ENCODE assay signal across 25 cellular contexts in the genomic region with DNA sequence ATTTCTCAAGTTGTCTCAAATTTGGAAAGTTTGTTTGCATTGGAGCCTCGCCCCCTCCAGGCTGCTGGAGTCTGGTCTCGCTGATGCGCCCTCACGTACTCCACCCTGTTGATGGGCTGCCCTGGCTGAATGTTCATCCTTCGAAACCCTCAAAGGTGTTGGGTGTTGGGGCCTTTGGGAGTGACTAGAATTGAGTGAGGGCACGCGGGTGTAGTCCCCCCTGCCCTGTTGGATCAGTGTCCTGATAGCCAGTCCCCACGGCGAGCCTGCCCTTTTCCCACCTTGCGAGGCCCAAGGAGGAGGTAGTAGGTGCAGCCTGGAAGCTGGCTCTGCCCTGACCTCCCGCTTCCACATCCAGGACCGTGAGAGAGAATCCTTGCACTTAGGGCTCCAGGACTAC. TPM values are rescaled to one million over a fixed set of nuclear protein-coding genes. Genes with fewer than 3 reads are reported as not detected.
"Had no signal": no experiment of that assay in that cellular context is flagged by ENCODE, and none has a peak within 500 bp of the region (broad histone marks: within the 10 kb centered on the region; RNA-seq: fewer than 3 reads in every experiment).

No MANE protein-coding gene starts in this region.

- DNase-seq: activated CD4-positive, alpha-beta T cell treated with anti-CD3 and anti-CD28 coated beads, Interleukin-2, amount 10 ng/mL, durations not matched to agents 24 days and 14 days; activated CD4-positive, CD25-positive, alpha-beta regulatory T cell; activated CD8-positive, alpha-beta T cell treated with anti-CD3 and anti-CD28 coated beads, Interleukin-2, amount 10 ng/mL, durations not matched to agents 7 days and 5 days; amygdala; effector CD8-positive, alpha-beta T cell; foreskin melanocyte; immature natural killer cell; left colon; naive thymus-derived CD4-positive, alpha-beta T cell; retina; SHP77 treated with DMSO at 0.1 percent for 48 hours; stimulated activated CD4-positive, alpha-beta T cell treated with anti-CD3 and anti-CD28 coated beads, Interleukin-4, amount 100 ng/mL, for 4 hours; stimulated activated CD8-positive, alpha-beta memory T cell treated with anti-CD3 and anti-CD28 coated beads, Interleukin-4, amount 100 ng/mL, for 48 hours; stimulated activated naive CD4-positive, alpha-beta T cell treated with Interleukin-2 at 50 U/mL for 16 hours had no signal

- H3K27ac Mint-ChIP-seq: activated CD4-positive, alpha-beta T cell treated with anti-CD3 and anti-CD28 coated beads, Interleukin-2, amount 10 ng/mL, durations not matched to agents 24 days and 14 days; activated CD8-positive, alpha-beta T cell treated with anti-CD3 and anti-CD28 coated beads, Interleukin-2, amount 10 ng/mL, durations not matched to agents 7 days and 5 days; activated T-helper 2 cell treated with anti-CD3 and anti-CD28 coated beads, Interferon-gamma antibody, Interleukin-2, Interleukin-4, amounts not matched to agents 10 μg/mL and 5 μg/mL and 100 μg/mL, durations not matched to agents 14 hours and 24 hours and 36 hours; brain; T-helper 17 cell had no signal

- H3K27me3 Mint-ChIP-seq: activated CD4-positive, alpha-beta T cell treated with anti-CD3 and anti-CD28 coated beads, Interleukin-2, amount 10 ng/mL, durations not matched to agents 24 days and 14 days; brain; central memory CD8-positive, alpha-beta T cell; naive thymus-derived CD4-positive, alpha-beta T cell; T-helper 17 cell had no signal

- H3K27ac ChIP-seq: neutrophil, skin epidermis had no signal

- FAIRE-seq: TTC549 had no signal

- H3K9me3 Mint-ChIP-seq: activated CD4-positive, alpha-beta T cell treated with anti-CD3 and anti-CD28 coated beads, Interleukin-2, amount 10 ng/mL, durations not matched to agents 24 days and 14 days; activated naive CD4-positive, alpha-beta T cell treated with anti-CD3 and anti-CD28 coated beads, Interleukin-2, amount 50 U/mL, for 72 hours; activated T-helper 2 cell treated with anti-CD3 and anti-CD28 coated beads, Interferon-gamma antibody, Interleukin-2, Interleukin-4, amounts not matched to agents 10 μg/mL and 5 μg/mL and 100 μg/mL, durations not matched to agents 14 hours and 24 hours and 36 hours; central memory CD8-positive, alpha-beta T cell; immature natural killer cell had no signal

- H3K9me3 ChIP-seq: mucosa of descending colon, neutrophil had no signal

- H3K27me3 ChIP-seq: neutrophil had no signal

- H3K4me3 Mint-ChIP-seq: activated CD4-positive, alpha-beta T cell treated with anti-CD3 and anti-CD28 coated beads, Interleukin-2, amount 10 ng/mL, durations not matched to agents 24 days and 14 days; activated CD8-positive, alpha-beta T cell treated with anti-CD3 and anti-CD28 coated beads, Interleukin-2, amount 10 ng/mL, durations not matched to agents 7 days and 5 days; brain; central memory CD8-positive, alpha-beta T cell; immature natural killer cell; T-helper 17 cell had no signal

- H3K4me3 ChIP-seq: mucosa of descending colon, skin epidermis had no signal

- ATAC-seq: activated CD8-positive, alpha-beta T cell treated with anti-CD3 and anti-CD28 coated beads, Interleukin-2, amount 10 ng/mL, durations not matched to agents 7 days and 5 days; activated naive CD4-positive, alpha-beta T cell treated with anti-CD3 and anti-CD28 coated beads, Interleukin-2, amount 50 U/mL, for 72 hours; left colon; mucosa of descending colon; naive thymus-derived CD4-positive, alpha-beta T cell; T-helper 17 cell had no signal

RNA-seq across cellular contexts. Expression of gene ATP4B, which starts 58.6 kb away (rescaled TPM):
- total RNA-seq: activated CD4-positive, alpha-beta T cell treated with anti-CD3 and anti-CD28 coated beads, Interleukin-2, amount 10 ng/mL, durations not matched to agents 24 days and 14 days; activated CD8-positive, alpha-beta T cell treated with anti-CD3 and anti-CD28 coated beads, Interleukin-2, amount 10 ng/mL, durations not matched to agents 7 days and 5 days; activated naive CD4-positive, alpha-beta T cell treated with anti-CD3 and anti-CD28 coated beads, Interleukin-2, amount 50 U/mL, for 72 hours; activated T-helper 2 cell treated with anti-CD3 and anti-CD28 coated beads, Interferon-gamma antibody, Interleukin-2, Interleukin-4, amounts not matched to agents 10 μg/mL and 5 μg/mL and 100 μg/mL, durations not matched to agents 14 hours and 24 hours and 36 hours; fibroblast of lung; left colon; naive thymus-derived CD4-positive, alpha-beta T cell; T-helper 17 cell; ureter had no signal
- polyA plus RNA-seq: fibroblast of lung; immature natural killer cell; naive thymus-derived CD4-positive, alpha-beta T cell had no signal
